ENCODE assay signal across 9 cellular contexts in the genomic region with DNA sequence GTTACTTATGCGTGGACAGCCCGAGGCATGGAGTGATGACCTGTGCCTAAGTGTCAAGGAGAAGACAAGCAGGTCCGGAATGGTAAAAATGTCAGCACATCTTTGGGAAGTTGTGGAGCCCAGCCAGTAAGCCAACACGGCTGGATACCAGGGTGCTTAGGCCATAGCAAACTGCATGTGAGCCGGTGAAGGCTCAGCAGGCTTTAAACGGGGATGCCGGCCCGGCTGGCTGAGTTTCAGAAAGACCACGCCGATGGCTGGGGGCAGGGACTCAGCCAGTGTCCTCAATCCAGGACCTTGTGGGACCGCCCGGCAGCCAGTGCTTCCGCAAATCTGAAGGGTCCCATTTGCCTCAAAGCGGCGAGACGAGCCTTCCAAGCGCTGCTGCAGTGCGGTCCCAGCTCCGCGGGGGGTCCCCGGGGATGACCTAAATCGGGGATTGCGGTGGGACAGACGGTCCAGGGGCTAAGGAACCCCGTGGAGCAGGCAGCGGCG. TPM values are rescaled to one million over a fixed set of nuclear protein-coding genes. Genes with fewer than 3 reads are reported as not detected.
A peak's percentile ranks its signal among the peaks of the same experiment; 100 is the strongest.
DNase-seq lines count a peak whose midpoint lies in the region; ATAC-seq, FAIRE-seq and TF ChIP-seq lines count a peak whose summit lies in the region.
"Had no signal": no experiment of that assay in that cellular context is flagged by ENCODE, and none has a peak within 500 bp of the region (broad histone marks: within the 10 kb centered on the region; RNA-seq: fewer than 3 reads in every experiment).

No MANE protein-coding gene starts in this region.

- H3K9me3 ChIP-seq in K562 (replicated peaks; ENCODE audit: control insufficient read depth, insufficient read depth, low read depth, low read length) (no peaks in the 10 kb centered on the region; the same call in 1 of the 2 replicates), keratinocyte (ENCODE audit: control insufficient read depth, low read depth, low read length) (no peaks in the 10 kb centered on the region), stomach smooth muscle (ENCODE audit: control insufficient read depth in 2 of 2, low read length in 2 of 2) (peaks cover 2 to 7% of the 10 kb centered on the region in 2 donors)
- H3K9me3 ChIP-seq: SJSA1 had no signal

- no peak for TF ChIP-seq POLR2A in K562 (conservative IDR thresholded peaks at IDR 0.05)

- H4K20me1 ChIP-seq in K562 (replicated peaks; ENCODE audit: control insufficient read depth, insufficient read depth, low read length) (peaks cover 18% of the 10 kb centered on the region), keratinocyte (ENCODE audit: control insufficient read depth, extremely low read depth, insufficient read depth, low read length) (peaks cover 8% of the 10 kb centered on the region)

- H3K4me1 Mint-ChIP-seq in HFFc6 (ENCODE audit: low read depth), result peaks cover 30% of the 10 kb centered on the region

- no peaks in the 10 kb centered on the region for H3K27me3 ChIP-seq in K562 (ENCODE audit: control insufficient read depth in 2 of 2, insufficient read depth in 2 of 2, low read length in 2 of 2)
- H3K27me3 ChIP-seq in keratinocyte (ENCODE audit: control insufficient read depth, extremely low read depth, insufficient read depth, low read length), result no peaks in the 10 kb centered on the region
- H3K27me3 ChIP-seq in stomach smooth muscle (ENCODE audit: control insufficient read depth in 1 of 2, insufficient read depth in 2 of 2, low read length in 2 of 2), result no peaks in the 10 kb centered on the region
- H3K27me3 ChIP-seq: SJSA1 had no signal

- no peak for TF ChIP-seq RAD21 in K562 (CRISPR knock-in tag; conservative IDR thresholded peaks at IDR 0.05 in 1 of 2, IDR thresholded peaks at IDR 0.05 in 1 of 2)

- POLR2A ChIA-PET in K562 (lab: Yijun Ruan, JAX), result interaction anchor here (0.6 to 1.2 kb wide), 2 partner anchors 9 to 223 kb away, joined by 3 read pairs; no protein-coding TSS in a partner anchor

- no peaks in the 10 kb centered on the region for H3K36me3 Mint-ChIP-seq in HFFc6 (ENCODE audit: low read depth)

- no peak for DNase-seq in HFFc6
- DNase-seq in K562 (ENCODE audit: extremely low read depth in 1 of 4, low spot score in 3 of 4), result no peak
- no peak for DNase-seq in keratinocyte (ENCODE audit: low read depth, low spot score)
- no peak for DNase-seq in Kasumi-1 (lab: John Stamatoyannopoulos, UW)
- no peak for DNase-seq in inferior parietal cortex (ENCODE audit: extremely low spot score)

- H3K4me1 ChIP-seq in K562 (replicated peaks in 1 of 2; ENCODE audit: control insufficient read depth in 2 of 2, insufficient read depth in 2 of 2, low read length in 2 of 2) (peaks cover 28 to 31% of the 10 kb centered on the region in 2 experiments; a peak in 4 of 5 replicates), keratinocyte (ENCODE audit: control insufficient read depth, extremely low read depth, insufficient read depth, low read length) (peaks cover 16% of the 10 kb centered on the region), stomach smooth muscle (ENCODE audit: control insufficient read depth, insufficient read depth, low read length) (peaks cover 34% of the 10 kb centered on the region)

- TF ChIP-seq EP300 in K562 (IDR thresholded peaks at IDR 0.05; ENCODE audit: low read length), result no peak

- 58% methylated on average over 14 of the region's 27 CpGs for WGBS in K562 (ENCODE audit: insufficient coverage, low coverage, missing lambda C conversion rate)

- BruUV-seq in K562 (replicated peaks; lab: Mats Ljungman, UMichigan), result no TSS peak

- dilution Hi-C loops in keratinocyte (cut with MboI; ENCODE audit: extremely low pct_ligation_motif_present, low sequenced_read_pairs), result no loop called here

- CTCF ChIA-PET in K562 (lab: Yijun Ruan, JAX; ENCODE audit: low intra/inter-chr PET ratio), result no interaction called here

- TF ChIP-seq CTCF in HFFc6 (IDR thresholded peaks at IDR 0.05), result no peak
- TF ChIP-seq CTCF in K562 (IDR thresholded peaks at IDR 0.05 in 2 of 3, conservative IDR thresholded peaks at IDR 0.05 in 1 of 3; ENCODE audit: insufficient read depth in 2 of 3, low read depth in 1 of 3, low read length in 3 of 3), result no peak
- no peak for TF ChIP-seq CTCF in keratinocyte (optimal IDR thresholded peaks at IDR 0.05 in 1 of 3, IDR thresholded peaks at IDR 0.05 in 1 of 3, conservative IDR thresholded peaks at IDR 0.05 in 1 of 3; ENCODE audit: extremely low read depth in 1 of 3, insufficient read depth in 2 of 3, low read length in 3 of 3)

- intact Hi-C loops in K562 (cut with micrococcal nuclease), result loop anchor here (2.0 to 10.0 kb wide), 2 partner anchors 32 to 358 kb away; no protein-coding TSS in a partner anchor

- H3K79me2 ChIP-seq in K562 (ENCODE audit: control insufficient read depth, insufficient read depth, low read length) (peaks cover 34% of the 10 kb centered on the region), keratinocyte (ENCODE audit: control insufficient read depth, insufficient read depth, low read length) (peaks cover 27% of the 10 kb centered on the region)

- in situ Hi-C loops in K562 (cut with MboI), result no loop called here

- H3K9me3 Mint-ChIP-seq in HFFc6, result no peaks in the 10 kb centered on the region

- H2AFZ ChIP-seq in K562 (ENCODE audit: low read depth, low read length) (peak overlapping the region; percentile 87), keratinocyte (ENCODE audit: control insufficient read depth, low read length) (no peak overlapping the region)

- H3K4me2 ChIP-seq in K562 (ENCODE audit: insufficient read depth, low read length) (peak overlapping the region; percentile 72), keratinocyte (ENCODE audit: control insufficient read depth, extremely low read depth, insufficient read depth, low read depth, low read length) (peak overlapping the region; percentile 80)

- ATAC-seq in K562, result no peak
- no peak for ATAC-seq in GM21723 (IDR thresholded peaks at IDR 0.05; ENCODE audit: unreplicated experiment)

- H3K27me3 Mint-ChIP-seq in HFFc6 (ENCODE audit: insufficient read depth), result peaks cover 4% of the 10 kb centered on the region

- H3K9ac ChIP-seq in K562 (ENCODE audit: insufficient read depth in 1 of 2, low read depth in 2 of 2, low read length in 2 of 2) (peak overlapping the region; percentile 45 to 93; a peak in 3 of 4 replicates), keratinocyte (ENCODE audit: control insufficient read depth, extremely low read depth, insufficient read depth, low read length) (no peak overlapping the region), stomach smooth muscle (ENCODE audit: low read length in 2 of 2) (peak overlapping the region; percentile 69 to 75)

- H3K9me1 ChIP-seq in K562 (ENCODE audit: control insufficient read depth, insufficient read depth, low read length) (no peaks in the 10 kb centered on the region), keratinocyte (ENCODE audit: control insufficient read depth, extremely low read depth, insufficient read depth, low read length) (no peaks in the 10 kb centered on the region)

- H3K27ac ChIP-seq in K562 (ENCODE audit: extremely low read depth, low read depth, low read length) (peak overlapping the region; percentile 16; the same call in 1 of the 3 replicates), keratinocyte (ENCODE audit: control insufficient read depth, insufficient read depth, low read length) (no peak overlapping the region), stomach smooth muscle (ENCODE audit: low read length) (peak overlapping the region; percentile 31)

- no peak for FAIRE-seq in K562 (lab: Jason Lieb, UNC)
- FAIRE-seq in keratinocyte (lab: Jason Lieb, UNC), result no peak
- FAIRE-seq: islet of Langerhans had no signal

- peaks cover 3% of the 10 kb centered on the region; the same call in 2 of the 3 replicates for H3K36me3 ChIP-seq in K562 (ENCODE audit: control insufficient read depth, insufficient read depth, low read length)
- H3K36me3 ChIP-seq in keratinocyte (ENCODE audit: control insufficient read depth in 2 of 2, extremely low read depth in 1 of 2, insufficient read depth in 2 of 2, low read length in 2 of 2), result no peaks in the 10 kb centered on the region
- H3K36me3 ChIP-seq in stomach smooth muscle (ENCODE audit: control insufficient read depth in 2 of 2, insufficient read depth in 2 of 2, low read length in 2 of 2), result no peaks in the 10 kb centered on the region

- H3K4me3 ChIP-seq in K562 (no peak overlapping the region; the same call in 1 of the 2 replicates), keratinocyte (ENCODE audit: control insufficient read depth in 2 of 3, extremely low read depth in 1 of 3, insufficient read depth in 2 of 3, low read depth in 1 of 3, low read length in 3 of 3) (peak overlapping the region in 1 of 3 experiments; percentile 23), stomach smooth muscle (ENCODE audit: low read length in 2 of 2) (peak overlapping the region; percentile 78 to 87)

- peak overlapping the region; percentile 58 for H3K27ac Mint-ChIP-seq in HFFc6

- H3K4me3 Mint-ChIP-seq in HFFc6, result peak overlapping the region; percentile 85

RNA-seq across cellular contexts. Expression of gene AGAP1, which starts 0.9 kb away (rescaled TPM):
- total RNA-seq in HFFc6 (2021; fragmentation: NEBNext Ultra II Directional; extraction: Animal tissue kit (Norgen Biotek cat#: 25700)), result 10 to 100 TPM; 14.1 to 16.0 (median 15.1) TPM
- 125 and 169 TPM in 2 replicates for total RNA-seq in K562 (2011; cell fraction: chromatin; rRNA removed; ENCODE audit: low replicate concordance)
- total RNA-seq in K562 (2011; cell fraction: nucleolus; rRNA removed), result 46.2 and 47.6 TPM in 2 replicates
- 57.1 and 63.9 TPM in 2 replicates for total RNA-seq in K562 (2011; cell fraction: nucleoplasm; rRNA removed)
- total RNA-seq in K562 (2014; rRNA removed) (10.0 TPM in 2 replicates), K562 (2014; rRNA removed; fragmentation: Illumina TruSeq; extraction: Trizol) (8.8 and 10.6 TPM in 2 replicates), K562 (2015; rRNA removed; fragmentation: Illumina TruSeq; extraction: Trizol) (10.2 and 10.9 TPM in 2 replicates), K562 (2021) (21.4 and 24.0 TPM in 2 replicates)
- polyA plus RNA-seq in K562 (2011; rRNA removed) (11.3 and 13.4 TPM in 2 replicates), K562 (2014; fragmentation: Illumina TruSeq; extraction: Trizol) (10.9 and 14.6 TPM in 2 replicates), K562 (2014; fragmentation: Nextera tagmentation; extraction: Ambion mirVana) (1 to 10 TPM; 1.3 to 2.3 TPM), K562 (2014; rRNA removed) (6.8 and 8.0 TPM in 2 replicates), keratinocyte (12.6 to 13.7 TPM (median 13.5 TPM) in 3 replicates)
- 7.9 and 11.5 TPM in 2 replicates for polyA plus RNA-seq in K562 (2011; cell fraction: cytosol; rRNA removed)
- 22.3 and 28.6 TPM in 2 replicates for polyA plus RNA-seq in K562 (2011; cell fraction: nucleus; rRNA removed)
- polyA plus RNA-seq in K562 (2012), result 13.7 and 15.5 TPM in 2 replicates
- 40.2 and 43.6 TPM in 2 replicates for polyA minus RNA-seq in K562 (2011; rRNA and poly(A)+ RNA removed)
- polyA minus RNA-seq in K562 (2011; cell fraction: cytosol; rRNA and poly(A)+ RNA removed), result 13.1 and 20.3 TPM in 2 replicates
- polyA minus RNA-seq in K562 (2011; cell fraction: nucleus; rRNA and poly(A)+ RNA removed), result 33.5 and 55.2 TPM in 2 replicates
- 3.3 TPM for polyA plus RNA-seq in keratinocyte (2011; ENCODE audit: low read depth)
- 11.5 and 15.0 TPM in 2 replicates for polyA plus RNA-seq in keratinocyte (2011; cell fraction: cytosol; rRNA removed)
- 15.0 and 16.2 TPM in 2 replicates for polyA plus RNA-seq in keratinocyte (2011; cell fraction: nucleus; rRNA removed)
- 5.1 and 12.0 TPM in 2 replicates for polyA plus RNA-seq in keratinocyte (2012; ENCODE audit: low replicate concordance)
- 37.7 to 84.6 TPM (median 42.6 TPM) in 3 replicates for polyA minus RNA-seq in keratinocyte
- 8.6 TPM for polyA minus RNA-seq in keratinocyte (2011; cell fraction: cytosol; rRNA and poly(A)+ RNA removed)
- polyA minus RNA-seq in keratinocyte (2011; cell fraction: nucleus; rRNA and poly(A)+ RNA removed), result 19.2 and 31.5 TPM in 2 replicates
